Comparison of ENCODE assay signal across 1 cellular context in genomic region chr6:170552765-170553685, GRCh38.
TF ChIP-seq lines count a peak whose summit lies in the region.

Gene PSMB1 (minus strand): TSS chr6:170553307. CDS start chr6:170553242, 65 bp downstream.

TF ChIP-seq in HepG2, 621 proteins besides CTCF, POLR2A, EP300 and RAD21 (continued from another document and continues in another):
- TF ChIP-seq NR0B2 (CRISPR knock-in tag; IDR thresholded peaks at IDR 0.05) (peak; percentile 61; the same call in 1 of the 2 replicates), DR1 (CRISPR knock-in tag; IDR thresholded peaks at IDR 0.05) (peak; percentile 91), ARNTL (CRISPR knock-in tag; IDR thresholded peaks at IDR 0.05) (peak; percentile 59; the same call in 1 of the 2 replicates), EED (CRISPR knock-in tag; IDR thresholded peaks at IDR 0.05) (no peak), RERE (CRISPR knock-in tag; IDR thresholded peaks at IDR 0.05; ENCODE audit: low read depth) (no peak), ZNF672 (CRISPR knock-in tag; IDR thresholded peaks at IDR 0.05) (0 out of 2 replicates have a peak, but pooled peaks have one; percentile 24), ZIK1 (CRISPR knock-in tag; IDR thresholded peaks at IDR 0.05; ENCODE audit: borderline replicate concordance, low read depth) (peak; percentile 58; the same call in 1 of the 2 replicates), IRF2 (CRISPR knock-in tag; IDR thresholded peaks at IDR 0.05) (peak; percentile 98), ZSCAN31 (CRISPR knock-in tag; IDR thresholded peaks at IDR 0.05; ENCODE audit: low read depth) (no peak; the same call in 1 of the 2 replicates), TFDP1 (CRISPR knock-in tag; IDR thresholded peaks at IDR 0.05; ENCODE audit: borderline replicate concordance) (no peak), PLSCR1 (CRISPR knock-in tag; IDR thresholded peaks at IDR 0.05; ENCODE audit: borderline replicate concordance) (no peak), JUND (CRISPR knock-in tag; IDR thresholded peaks at IDR 0.05) (0 out of 2 replicates have a peak, but pooled peaks have one; percentile 22), FOXA1 (IDR thresholded peaks at IDR 0.05) (no peak), FOXA1 (CRISPR knock-in tag; IDR thresholded peaks at IDR 0.05) (no peak), ZNF713 (CRISPR knock-in tag; IDR thresholded peaks at IDR 0.05) (no peak), HIVEP1 (CRISPR knock-in tag; IDR thresholded peaks at IDR 0.05) (peak; percentile 59; the same call in 1 of the 2 replicates), LRRFIP1 (CRISPR knock-in tag; conservative IDR thresholded peaks at IDR 0.05) (no peak), PREB (CRISPR knock-in tag; IDR thresholded peaks at IDR 0.05) (no peak), RNF2 (conservative IDR thresholded peaks at IDR 0.05; ENCODE audit: low read depth) (0 out of 2 replicates have a peak, but pooled peaks have one; percentile 48), FOXP4 (CRISPR knock-in tag; IDR thresholded peaks at IDR 0.05) (peak; percentile 71), ZNF350 (CRISPR knock-in tag; IDR thresholded peaks at IDR 0.05; ENCODE audit: borderline replicate concordance, low read depth) (peak; percentile 75), CHCHD3 (CRISPR knock-in tag; IDR thresholded peaks at IDR 0.05) (0 out of 2 replicates have a peak, but pooled peaks have one; percentile 51), NR1H2 (CRISPR knock-in tag; IDR thresholded peaks at IDR 0.05; ENCODE audit: borderline replicate concordance, low read depth) (no peak), KLF6 (CRISPR knock-in tag; IDR thresholded peaks at IDR 0.05) (peak; percentile 96), ZNF343 (CRISPR knock-in tag; IDR thresholded peaks at IDR 0.05) (peak; percentile 72; the same call in 1 of the 2 replicates), ZNF549 (CRISPR knock-in tag; IDR thresholded peaks at IDR 0.05) (no peak), ZFP41 (CRISPR knock-in tag; IDR thresholded peaks at IDR 0.05; ENCODE audit: borderline replicate concordance) (peak; percentile 80; the same call in 1 of the 2 replicates), CHD4 (IDR thresholded peaks at IDR 0.05; ENCODE audit: borderline replicate concordance, low read length) (peak; percentile 21; the same call in 1 of the 2 replicates), GABPA (IDR thresholded peaks at IDR 0.05; ENCODE audit: low read depth, low read length) (peak; percentile 94), GABPA (CRISPR knock-in tag; IDR thresholded peaks at IDR 0.05; ENCODE audit: low read depth) (peak; percentile 99), ZKSCAN1 (IDR thresholded peaks at IDR 0.05; ENCODE audit: low read length) (no peak), HNF4A (CRISPR knock-in tag; IDR thresholded peaks at IDR 0.05) (peak; percentile 31), ZNF550 (CRISPR knock-in tag; IDR thresholded peaks at IDR 0.05; ENCODE audit: borderline replicate concordance) (peak; percentile 92; the same call in 1 of the 2 replicates), ZNF510 (CRISPR knock-in tag; IDR thresholded peaks at IDR 0.05; ENCODE audit: low read depth) (peak; percentile 0; the same call in 1 of the 2 replicates), ZSCAN21 (CRISPR knock-in tag; IDR thresholded peaks at IDR 0.05; ENCODE audit: borderline replicate concordance) (peak; percentile 74), CREB1 (IDR thresholded peaks at IDR 0.05) (peak; percentile 89), CREB1 (CRISPR knock-in tag; IDR thresholded peaks at IDR 0.05) (peak; percentile 98), ZNF776 (CRISPR knock-in tag; IDR thresholded peaks at IDR 0.05) (peak; percentile 72; the same call in 1 of the 2 replicates), SMAD9 (CRISPR knock-in tag; IDR thresholded peaks at IDR 0.05) (no peak), KDM4B (CRISPR knock-in tag; IDR thresholded peaks at IDR 0.05) (peak; percentile 38; the same call in 1 of the 2 replicates), FOXO4 (CRISPR knock-in tag; conservative IDR thresholded peaks at IDR 0.05) (peak; percentile 93; the same call in 1 of the 2 replicates), ZKSCAN5 (CRISPR knock-in tag; IDR thresholded peaks at IDR 0.05) (no peak), ARNT2 (CRISPR knock-in tag; IDR thresholded peaks at IDR 0.05; ENCODE audit: low read depth) (peak; percentile 71; the same call in 1 of the 2 replicates), YEATS4 (CRISPR knock-in tag; IDR thresholded peaks at IDR 0.05; ENCODE audit: borderline replicate concordance) (peak; percentile 89)
